14 cellular contexts compared by ENCODE assay signal in the genomic region with DNA sequence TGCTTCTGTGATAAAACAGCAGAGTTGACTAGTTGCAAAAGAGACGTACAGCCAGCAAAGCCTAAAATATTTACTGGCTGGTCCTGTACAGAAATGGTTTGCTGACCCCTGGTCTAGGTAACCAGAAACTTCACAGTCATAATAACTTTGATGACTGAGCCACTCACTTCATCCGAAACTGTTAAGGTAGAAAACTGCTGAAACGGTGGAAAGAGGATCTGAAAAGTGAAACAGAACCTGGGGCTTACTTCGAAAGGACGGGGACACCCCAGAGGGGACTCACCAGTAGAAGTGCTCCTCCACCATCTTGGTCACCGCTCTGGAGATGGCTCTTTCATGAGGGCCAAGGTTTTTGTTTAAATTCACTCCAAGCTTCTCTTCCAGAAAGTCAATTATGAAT. TPM values are rescaled to one million over a fixed set of nuclear protein-coding genes. Genes with fewer than 3 reads are reported as not detected.
DNase-seq lines count a peak whose midpoint lies in the region; ATAC-seq and TF ChIP-seq lines count a peak whose summit lies in the region.
"Had no signal": no experiment of that assay in that cellular context is flagged by ENCODE, and none has a peak within 500 bp of the region (broad histone marks: within the 10 kb centered on the region; RNA-seq: fewer than 3 reads in every experiment).

No MANE protein-coding gene starts in this region.

- no peaks in the 10 kb centered on the region for H3K36me3 ChIP-seq in osteoblast (ENCODE audit: insufficient read depth, low read length)

- H2AFZ ChIP-seq in osteoblast (ENCODE audit: low read length): no peak overlapping the region

- no peak overlapping the region for H3K27ac Mint-ChIP-seq in natural killer cell treated with Interleukin-12 subunit alpha and Interleukin-12 subunit beta and Interleukin-15 and Interleukin-18, amount 100 ng/mL, for 72 hours
- H3K27ac Mint-ChIP-seq: activated naive CD8-positive, alpha-beta T cell treated with anti-CD3 and anti-CD28 coated beads, Interleukin-2, amount 10 ng/mL, durations not matched to agents 7 days and 5 days had no signal

- H3K27ac ChIP-seq in osteoblast (ENCODE audit: low read depth, low read length): no peak overlapping the region

- no peaks in the 10 kb centered on the region for H3K9me3 Mint-ChIP-seq in natural killer cell treated with Interleukin-12 subunit alpha and Interleukin-12 subunit beta and Interleukin-15 and Interleukin-18, amount 100 ng/mL, for 72 hours
- H3K9me3 Mint-ChIP-seq: activated naive CD8-positive, alpha-beta T cell treated with anti-CD3 and anti-CD28 coated beads, Interleukin-2, amount 10 ng/mL, durations not matched to agents 7 days and 5 days had no signal

- H3K4me1 ChIP-seq in osteoblast (ENCODE audit: insufficient read depth, low read length): no peaks in the 10 kb centered on the region

- ATAC-seq in GM19328 (IDR thresholded peaks at IDR 0.05; ENCODE audit: unreplicated experiment): peak; percentile 84
- ATAC-seq in HG02642 (IDR thresholded peaks at IDR 0.05; ENCODE audit: poor library complexity, unreplicated experiment): peak; percentile 94
- peak; percentile 94 for ATAC-seq in HG03378 (IDR thresholded peaks at IDR 0.05; ENCODE audit: unreplicated experiment)
- ATAC-seq in natural killer cell treated with Interleukin-12 subunit alpha and Interleukin-12 subunit beta and Interleukin-15 and Interleukin-18, amount 100 ng/mL, for 72 hours: no peak

- no peaks in the 10 kb centered on the region for H3K36me3 Mint-ChIP-seq in natural killer cell treated with Interleukin-12 subunit alpha and Interleukin-12 subunit beta and Interleukin-15 and Interleukin-18, amount 100 ng/mL, for 72 hours
- H3K36me3 Mint-ChIP-seq: activated naive CD8-positive, alpha-beta T cell treated with anti-CD3 and anti-CD28 coated beads, Interleukin-2, amount 10 ng/mL, durations not matched to agents 7 days and 5 days had no signal

- H3K27me3 Mint-ChIP-seq in natural killer cell treated with Interleukin-12 subunit alpha and Interleukin-12 subunit beta and Interleukin-15 and Interleukin-18, amount 100 ng/mL, for 72 hours: peaks cover 7 to 14% of the 10 kb centered on the region in 2 donors

- TF ChIP-seq CTCF in GM12864 (IDR thresholded peaks at IDR 0.05; ENCODE audit: low read depth, low read length, missing control alignments) (no peak), osteoblast (IDR thresholded peaks at IDR 0.05; ENCODE audit: extremely low read depth, low read depth, low read length) (no peak)

- peak; percentile 83 for DNase-seq in GM12864 (ENCODE audit: low read depth)
- DNase-seq in natural killer cell treated with Interleukin-12 subunit alpha and Interleukin-12 subunit beta and Interleukin-15 and Interleukin-18, amount 100 ng/mL, for 72 hours (ENCODE audit: low spot score): no peak
- DNase-seq in osteoblast (ENCODE audit: insufficient read length, low spot score, missing footprints): no peak
- no peak for DNase-seq in putamen (ENCODE audit: low spot score)
- no peak for DNase-seq in dermis blood vessel endothelial cell
- DNase-seq: ACHN; activated CD4-positive, alpha-beta T cell treated with anti-CD3 and anti-CD28 coated beads, Interleukin-2, amount 50 U/mL, for 4 hours; activated naive CD8-positive, alpha-beta T cell treated with anti-CD3 and anti-CD28 coated beads, Interleukin-2, amount 10 ng/mL, durations not matched to agents 7 days and 5 days; DMS53; NCI-H510A treated with DMSO at 0.1 percent for 48 hours had no signal

- H3K4me1 Mint-ChIP-seq in natural killer cell treated with Interleukin-12 subunit alpha and Interleukin-12 subunit beta and Interleukin-15 and Interleukin-18, amount 100 ng/mL, for 72 hours (ENCODE audit: low read depth in 2 of 2): no peaks in the 10 kb centered on the region

- H3K4me3 Mint-ChIP-seq in natural killer cell treated with Interleukin-12 subunit alpha and Interleukin-12 subunit beta and Interleukin-15 and Interleukin-18, amount 100 ng/mL, for 72 hours: no peak overlapping the region
- H3K4me3 Mint-ChIP-seq: activated naive CD8-positive, alpha-beta T cell treated with anti-CD3 and anti-CD28 coated beads, Interleukin-2, amount 10 ng/mL, durations not matched to agents 7 days and 5 days had no signal

- no peaks in the 10 kb centered on the region for H3K27me3 ChIP-seq in osteoblast (ENCODE audit: insufficient read depth, low read length)

- H3K9me3 ChIP-seq in osteoblast (ENCODE audit: low read depth, low read length): no peaks in the 10 kb centered on the region

- H4K20me1 ChIP-seq in osteoblast (ENCODE audit: insufficient read depth, low read length): no peaks in the 10 kb centered on the region

- no peaks in the 10 kb centered on the region for H3K79me2 ChIP-seq in osteoblast (ENCODE audit: insufficient read depth, low read length)

- H3K4me3 ChIP-seq in GM12864 (ENCODE audit: low read depth, low read length) (no peak overlapping the region), osteoblast (ENCODE audit: insufficient read depth, low read length) (no peak overlapping the region)
- H3K4me3 ChIP-seq: lung had no signal

- H3K4me2 ChIP-seq in osteoblast (ENCODE audit: insufficient read depth, low read length): no peak overlapping the region

RNA-seq across cellular contexts. Expression of a gene that starts 16.4 kb away (rescaled TPM):
- not detected for total RNA-seq in natural killer cell treated with Interleukin-12 subunit alpha and Interleukin-12 subunit beta and Interleukin-15 and Interleukin-18, amount 100 ng/mL, for 72 hours
- total RNA-seq in osteoblast: 0.88 and 1.1 TPM in 2 replicates
- total RNA-seq in dermis blood vessel endothelial cell: 0.34 and 0.56 TPM in 2 replicates
- total RNA-seq: activated naive CD8-positive, alpha-beta T cell treated with anti-CD3 and anti-CD28 coated beads, Interleukin-2, amount 10 ng/mL, durations not matched to agents 7 days and 5 days had no signal

Comparison
In these comparisons a context has a peak if more than half of its experiments do, and no peak if none do; other contexts are left out.
1. ATAC-seq: peak in GM19328 (single experiment), HG02642 (single experiment) and HG03378 (single experiment); none in natural killer cell treated with Interleukin-12 subunit alpha and Interleukin-12 subunit beta and Interleukin-15 and Interleukin-18, amount 100 ng/mL, for 72 hours (0 of 2).